8 cellular contexts compared by ENCODE assay signal in genomic region chr10:119597405-119598186, GRCh38. TPM values are rescaled to one million over a fixed set of nuclear protein-coding genes. Genes with fewer than 3 reads are reported as not detected.
DNase-seq lines count a peak whose midpoint lies in the region; TF ChIP-seq lines count a peak whose summit lies in the region.

No MANE protein-coding gene starts in this region.

- H3K4me3 Mint-ChIP-seq in T-helper 1 cell treated with Interleukin-12 subunit alpha and Interleukin-12 subunit beta and Interleukin-4 antibody, amounts not matched to agents 30 μg/mL and 1 μg/mL, for 36 hours = peak overlapping the region; percentile 96

- no peak overlapping the region for H4K91ac ChIP-seq in trophoblast cell (ENCODE audit: low read depth, low read length)

- no peaks in the 10 kb centered on the region; the same call in 1 of the 2 replicates for H4K20me1 ChIP-seq in MM.1S (ENCODE audit: insufficient read depth, low read length)

- peaks cover 7% of the 10 kb centered on the region; the same call in 1 of the 2 replicates for H3F3A ChIP-seq in MM.1S (ENCODE audit: insufficient read depth, low read length)

- H3K9me3 ChIP-seq in MM.1S (replicated peaks; ENCODE audit: insufficient read depth, low read length) (no peaks in the 10 kb centered on the region), endocrine pancreas (ENCODE audit: control insufficient read depth, low read length) (no peaks in the 10 kb centered on the region), trophoblast cell (ENCODE audit: insufficient read depth, low read depth, low read length) (no peaks in the 10 kb centered on the region)

- H3K27me3 Mint-ChIP-seq in T-helper 1 cell treated with Interleukin-12 subunit alpha and Interleukin-12 subunit beta and Interleukin-4 antibody, amounts not matched to agents 30 μg/mL and 1 μg/mL, for 36 hours (ENCODE audit: low read depth) = no peaks in the 10 kb centered on the region

- no peak overlapping the region for H3K18ac ChIP-seq in trophoblast cell (ENCODE audit: low read length)

- H3K4me3 ChIP-seq in MM.1S (ENCODE audit: low read length) (peak overlapping the region; percentile 69), endocrine pancreas (ENCODE audit: control insufficient read depth, insufficient read depth, low read length) (peak overlapping the region; percentile 39), trophoblast cell (ENCODE audit: low read depth, low read length) (peak overlapping the region; percentile 69)

- H3K9me3 Mint-ChIP-seq in T-helper 1 cell treated with Interleukin-12 subunit alpha and Interleukin-12 subunit beta and Interleukin-4 antibody, amounts not matched to agents 30 μg/mL and 1 μg/mL, for 36 hours = no peaks in the 10 kb centered on the region

- no peak overlapping the region for H3K14ac ChIP-seq in trophoblast cell (ENCODE audit: low read length)

- peak overlapping the region; percentile 90 for H3K4me2 ChIP-seq in MM.1S (ENCODE audit: low read depth, low read length)
- peak overlapping the region; percentile 97 for H3K4me2 ChIP-seq in trophoblast cell (ENCODE audit: low read length)

- H4K12ac ChIP-seq in trophoblast cell (ENCODE audit: low read depth, low read length) = no peak overlapping the region

- H2AFZ ChIP-seq in MM.1S (ENCODE audit: low read length) = peak overlapping the region; percentile 75
- peak overlapping the region; percentile 49 for H2AFZ ChIP-seq in trophoblast cell (ENCODE audit: insufficient read depth, low read length, poor library complexity)

- no peak for DNase-seq in T-helper 1 cell
- peak; percentile 16 for DNase-seq in MM.1S
- DNase-seq in trophoblast cell = no peak
- no peak for DNase-seq in activated effector memory CD4-positive, alpha-beta T cell treated with Interleukin-2 at 50 U/mL for 16 hours
- no peak for DNase-seq in NCI-H1105 (lab: John Stamatoyannopoulos, UW)
- DNase-seq in NCI-H524 treated with DMSO at 0.1 percent for 48 hours (lab: John Stamatoyannopoulos, UW) = no peak

- peak overlapping the region; percentile 81 for H3K23ac ChIP-seq in trophoblast cell (ENCODE audit: low read length)

- H2BK12ac ChIP-seq in trophoblast cell (ENCODE audit: low read length) = no peak overlapping the region

- peak overlapping the region; percentile 96 for H3K27ac Mint-ChIP-seq in T-helper 1 cell treated with Interleukin-12 subunit alpha and Interleukin-12 subunit beta and Interleukin-4 antibody, amounts not matched to agents 30 μg/mL and 1 μg/mL, for 36 hours

- no peak overlapping the region for H2BK120ac ChIP-seq in trophoblast cell (ENCODE audit: insufficient read depth, low read length, poor library complexity)

- H3K9ac ChIP-seq in MM.1S (ENCODE audit: low read length) (peak overlapping the region; percentile 56; the same call in 1 of the 2 replicates), endocrine pancreas (ENCODE audit: control insufficient read depth, insufficient read depth, low read length) (peak overlapping the region; percentile 57), trophoblast cell (ENCODE audit: low read length) (peak overlapping the region; percentile 83)

- TF ChIP-seq CTCF in MM.1S (IDR thresholded peaks at IDR 0.05; ENCODE audit: low read length) = no peak

- no peak overlapping the region for H4K8ac ChIP-seq in trophoblast cell (ENCODE audit: low read depth, low read length)

- H3K36me3 Mint-ChIP-seq in T-helper 1 cell treated with Interleukin-12 subunit alpha and Interleukin-12 subunit beta and Interleukin-4 antibody, amounts not matched to agents 30 μg/mL and 1 μg/mL, for 36 hours (ENCODE audit: low read depth) = peaks cover 20% of the 10 kb centered on the region

- H3K4me1 ChIP-seq in MM.1S (ENCODE audit: low read length) (peaks cover 15% of the 10 kb centered on the region; the same call in 1 of the 2 replicates), endocrine pancreas (ENCODE audit: control insufficient read depth, insufficient read depth, low read length) (peaks cover 23% of the 10 kb centered on the region), trophoblast cell (ENCODE audit: control insufficient read depth in 1 of 2, insufficient read depth in 2 of 2, low read length in 2 of 2) (peaks cover 0 to 8% of the 10 kb centered on the region in 2 experiments)

- H3K9me2 ChIP-seq in MM.1S (replicated peaks; ENCODE audit: insufficient read depth, low read length) = no peaks in the 10 kb centered on the region

- H3K79me1 ChIP-seq in trophoblast cell (ENCODE audit: low read length) = peaks cover 10% of the 10 kb centered on the region

- no CpG with 5 or more reads among the region's 21 CpGs for WGBS in trophoblast cell (ENCODE audit: extremely low coverage, insufficient coverage, insufficient read length)

- no peak overlapping the region for H2AK5ac ChIP-seq in trophoblast cell (ENCODE audit: low read length)

- no peak overlapping the region for H3K4ac ChIP-seq in trophoblast cell (ENCODE audit: low read depth, low read length)

- H3K79me2 ChIP-seq in MM.1S (ENCODE audit: low read length) (peaks cover 43% of the 10 kb centered on the region), trophoblast cell (ENCODE audit: control insufficient read depth, insufficient read depth, low read length, poor library complexity) (peaks cover 15% of the 10 kb centered on the region)

- H3K27me3 ChIP-seq in MM.1S (replicated peaks; ENCODE audit: insufficient read depth, low read length) = no peaks in the 10 kb centered on the region
- H3K27me3 ChIP-seq in endocrine pancreas (ENCODE audit: control insufficient read depth, insufficient read depth, low read length) = no peaks in the 10 kb centered on the region
- no peaks in the 10 kb centered on the region for H3K27me3 ChIP-seq in trophoblast cell (ENCODE audit: insufficient read depth, low read length)

- H2BK5ac ChIP-seq in trophoblast cell (ENCODE audit: low read depth, low read length, poor library complexity) = no peak overlapping the region

- H3K36me3 ChIP-seq in MM.1S (replicated peaks; ENCODE audit: insufficient read depth, low read length) (no peaks in the 10 kb centered on the region), endocrine pancreas (ENCODE audit: control insufficient read depth, insufficient read depth, low read length) (no peaks in the 10 kb centered on the region), trophoblast cell (ENCODE audit: control insufficient read depth in 1 of 2, insufficient read depth in 2 of 2, low read length in 2 of 2) (no peaks in the 10 kb centered on the region)

- H3K27ac ChIP-seq in MM.1S (ENCODE audit: low read length) (peak overlapping the region; percentile 36; the same call in 1 of the 2 replicates), trophoblast cell (ENCODE audit: low read depth, low read length) (peak overlapping the region; percentile 54)

- peaks cover 37% of the 10 kb centered on the region for H3K4me1 Mint-ChIP-seq in T-helper 1 cell treated with Interleukin-12 subunit alpha and Interleukin-12 subunit beta and Interleukin-4 antibody, amounts not matched to agents 30 μg/mL and 1 μg/mL, for 36 hours (ENCODE audit: low read depth)

RNA-seq across cellular contexts. Expression of gene TIAL1, which starts 0.8 kb away (rescaled TPM):
- 124 and 125 TPM in 2 replicates for polyA plus RNA-seq in trophoblast cell (2013)

RNA-seq across cellular contexts. Expression of gene BAG3, which starts 53.6 kb away (rescaled TPM):
- polyA plus RNA-seq in trophoblast cell (2013) = 85.0 and 88.8 TPM in 2 replicates

RNA-seq across cellular contexts. Expression of gene RGS10, which starts 55.1 kb away (rescaled TPM):
- polyA plus RNA-seq in trophoblast cell (2013) = 10.5 and 10.7 TPM in 2 replicates
